Comparison of ENCODE assay signal across 15 cellular contexts in genomic region chr9:136050266-136050705, GRCh38. TPM values are rescaled to one million over a fixed set of nuclear protein-coding genes. Genes with fewer than 3 reads are reported as not detected.
DNase-seq lines count a peak whose midpoint lies in the region; ATAC-seq, FAIRE-seq and TF ChIP-seq lines count a peak whose summit lies in the region.
"Had no signal": no experiment of that assay in that cellular context is flagged by ENCODE, and none has a peak within 500 bp of the region (broad histone marks: within the 10 kb centered on the region; RNA-seq: fewer than 3 reads in every experiment).

No MANE protein-coding gene starts in this region.

- H3K4me1 ChIP-seq in small intestine (ENCODE audit: control insufficient read depth in 2 of 2, insufficient read depth in 1 of 2, low read depth in 1 of 2, low read length in 1 of 2) (peaks cover 3 to 10% of the 10 kb centered on the region in 2 donors), PC-9 (replicated peaks; ENCODE audit: insufficient read depth) (peaks cover 33% of the 10 kb centered on the region)
- H3K4me1 ChIP-seq: parathyroid adenoma had no signal

- intact Hi-C loops in PC-9 (cut with micrococcal nuclease; ENCODE audit: unreplicated experiment): loop anchor here (5.0 kb wide), 1 partner anchor 67 kb away; the partner anchor contains the start of gene TMEM250

- DNase-seq in AG04450 (ENCODE audit: low read depth, low spot score) (no peak), RWPE1 (ENCODE audit: low spot score) (no peak), fibroblast of pulmonary artery (ENCODE audit: low read depth) (no peak), small intestine (no peak), PC-9 (no peak), GM20000 (ENCODE audit: low spot score) (no peak)
- DNase-seq: activated B cell treated with CpG ODN at 0.5 μM for 24 hours; CD4-positive, alpha-beta T cell; effector CD4-positive, alpha-beta T cell; NCI-H187 treated with DMSO at 0.1 percent for 48 hours had no signal

- ATAC-seq in HG02884 (IDR thresholded peaks at IDR 0.05; ENCODE audit: unreplicated experiment): no peak
- ATAC-seq: activated T-helper 17 cell treated with anti-CD3 and anti-CD28 coated beads, Interleukin-2, amount 50 U/mL, for 72 hours; upper lobe of right lung had no signal

- H3K36me3 ChIP-seq in small intestine (ENCODE audit: control insufficient read depth in 2 of 2, insufficient read depth in 2 of 2, low read length in 2 of 2) (peaks cover 0 to 2% of the 10 kb centered on the region in 2 donors), PC-9 (ENCODE audit: low read depth) (no peaks in the 10 kb centered on the region)

- TF ChIP-seq CTCF in AG04450 (IDR thresholded peaks at IDR 0.05; ENCODE audit: low read depth, low read length): no peak
- no peak for TF ChIP-seq CTCF in RWPE1 (conservative IDR thresholded peaks at IDR 0.05; ENCODE audit: low read depth)
- TF ChIP-seq CTCF in fibroblast of pulmonary artery (IDR thresholded peaks at IDR 0.05; ENCODE audit: low read length, missing control alignments): no peak
- TF ChIP-seq CTCF in nephron (IDR thresholded peaks at IDR 0.05; ENCODE audit: unreplicated experiment in 3 of 3): no peak
- no peak for TF ChIP-seq CTCF in PC-9 (conservative IDR thresholded peaks at IDR 0.05)
- TF ChIP-seq CTCF in GM20000 (IDR thresholded peaks at IDR 0.05; ENCODE audit: extremely low read depth, missing control alignments): no peak

- H3K27ac ChIP-seq in AG04450 (ENCODE audit: low read depth, low read length): peak overlapping the region; percentile 11
- H3K27ac ChIP-seq in RWPE1: peak overlapping the region; percentile 99
- H3K27ac ChIP-seq in small intestine (ENCODE audit: low read depth in 1 of 2, low read length in 1 of 2): no peak overlapping the region
- H3K27ac ChIP-seq in PC-9: no peak overlapping the region
- H3K27ac ChIP-seq: parathyroid adenoma had no signal

- H3K4me1 Mint-ChIP-seq in nephron: peaks cover 12% of the 10 kb centered on the region
- H3K4me1 Mint-ChIP-seq: activated T-helper 17 cell treated with anti-CD3 and anti-CD28 coated beads, Interleukin-2, amount 50 U/mL, for 72 hours had no signal

- H3K36me3 Mint-ChIP-seq in nephron (ENCODE audit: low read depth): no peaks in the 10 kb centered on the region

- H3K4me3 ChIP-seq in AG04450 (ENCODE audit: low read depth, low read length): peak overlapping the region; percentile 67
- H3K4me3 ChIP-seq in fibroblast of pulmonary artery (replicated peaks; ENCODE audit: low read depth, low read length): peak overlapping the region; percentile 52
- H3K4me3 ChIP-seq in small intestine (ENCODE audit: low read depth in 1 of 2, low read length in 2 of 2): no peak overlapping the region
- no peak overlapping the region for H3K4me3 ChIP-seq in PC-9

- no peaks in the 10 kb centered on the region for H3K9me2 ChIP-seq in PC-9 (ENCODE audit: insufficient read depth)

- H4K20me1 ChIP-seq in PC-9 (ENCODE audit: insufficient read depth): no peaks in the 10 kb centered on the region; the same call in none of the 2 replicates

- 77 to 97% (median 96%) methylated on average over 19 to 36 of the region's 36 CpGs for WGBS in small intestine, 3 donors

- peaks cover 19% of the 10 kb centered on the region for H3F3A ChIP-seq in PC-9 (ENCODE audit: insufficient read depth, low read depth)

- H3K9me3 ChIP-seq in AG04450 (ENCODE audit: control insufficient read depth, insufficient read depth, low read length) (peaks cover 4% of the 10 kb centered on the region; the same call in 1 of the 2 replicates), small intestine (ENCODE audit: control insufficient read depth, low read depth) (no peaks in the 10 kb centered on the region), PC-9 (ENCODE audit: insufficient read depth, low read depth) (no peaks in the 10 kb centered on the region)
- H3K9me3 ChIP-seq: upper lobe of right lung had no signal

- CTCF ChIA-PET in AG04450 (lab: Charles Lee) (no interaction called here), RWPE1 (lab: Yijun Ruan, JAX) (interaction anchor here (0.6 kb wide), 1 partner anchor 91 kb away, joined by 3 read pairs; no protein-coding TSS in a partner anchor), PC-9 (lab: Charles Lee) (no interaction called here)

- H3K27me3 ChIP-seq in AG04450 (ENCODE audit: control insufficient read depth, insufficient read depth, low read length): no peaks in the 10 kb centered on the region
- no peaks in the 10 kb centered on the region for H3K27me3 ChIP-seq in small intestine (ENCODE audit: control insufficient read depth in 2 of 2, insufficient read depth in 2 of 2, low read length in 2 of 2)
- no peaks in the 10 kb centered on the region for H3K27me3 ChIP-seq in PC-9 (ENCODE audit: insufficient read depth, low read depth)
- H3K27me3 ChIP-seq: upper lobe of right lung had no signal

- H3K27ac Mint-ChIP-seq in nephron: no peak overlapping the region
- H3K27ac Mint-ChIP-seq: activated B cell treated with CpG ODN at 0.5 μM for 24 hours; activated T-helper 17 cell treated with anti-CD3 and anti-CD28 coated beads, Interleukin-2, amount 50 U/mL, for 72 hours; CD4-positive, alpha-beta T cell had no signal

- FAIRE-seq in small intestine (lab: Jason Lieb, UNC): no peak

- no peak overlapping the region for H2AFZ ChIP-seq in PC-9
- H2AFZ ChIP-seq: parathyroid adenoma had no signal

- peak overlapping the region; percentile 30 to 67 (median 51) for H3K4me3 Mint-ChIP-seq in nephron
- H3K4me3 Mint-ChIP-seq: activated B cell treated with CpG ODN at 0.5 μM for 24 hours; activated T-helper 17 cell treated with anti-CD3 and anti-CD28 coated beads, Interleukin-2, amount 50 U/mL, for 72 hours; CD4-positive, alpha-beta T cell had no signal

- H3K9me3 Mint-ChIP-seq in nephron: no peaks in the 10 kb centered on the region
- H3K9me3 Mint-ChIP-seq: activated B cell treated with CpG ODN at 0.5 μM for 24 hours; activated T-helper 17 cell treated with anti-CD3 and anti-CD28 coated beads, Interleukin-2, amount 50 U/mL, for 72 hours; CD4-positive, alpha-beta T cell had no signal

- POLR2A ChIA-PET in AG04450 (lab: Yijun Ruan, JAX): no interaction called here
- POLR2A ChIA-PET in RWPE1 (lab: Yijun Ruan, JAX; ENCODE audit: low non-redundant PET): no interaction called here
- POLR2A ChIA-PET in PC-9 (lab: Charles Lee; ENCODE audit: unreplicated experiment): no interaction called here

- 0 out of 2 replicates have a peak, but pooled peaks cover 8% of the 10 kb centered on the region for H3K79me2 ChIP-seq in PC-9 (ENCODE audit: low read depth)

- peaks cover 6% of the 10 kb centered on the region for H3K27me3 Mint-ChIP-seq in nephron (ENCODE audit: low read depth)
- H3K27me3 Mint-ChIP-seq: activated T-helper 17 cell treated with anti-CD3 and anti-CD28 coated beads, Interleukin-2, amount 50 U/mL, for 72 hours had no signal

- BruUV-seq in PC-9 (replicated peaks; lab: Mats Ljungman, UMichigan): no TSS peak

- no peak overlapping the region for H3K4me2 ChIP-seq in PC-9

RNA-seq across cellular contexts. Expression of gene NACC2, which starts 44.8 kb away (rescaled TPM):
- 11.7 and 12.2 TPM in 2 replicates for polyA plus RNA-seq in AG04450 (2011; rRNA removed)
- polyA minus RNA-seq in AG04450 (2011; rRNA and poly(A)+ RNA removed): 12.9 and 14.1 TPM in 2 replicates
- 1 to 10 TPM; 4.9 to 9.6 (median 6.5) TPM for polyA plus RNA-seq in small intestine
- total RNA-seq in PC-9 (2021): 22.4 and 23.8 TPM in 2 replicates

Comparison
In these comparisons a context has a peak if more than half of its experiments do, and no peak if none do; other contexts are left out.
1. H3K27ac ChIP-seq: peak in AG04450 (single experiment) and RWPE1 (single experiment); none in small intestine (0 of 2) and PC-9 (single experiment).
2. H3K4me3 ChIP-seq: peak in AG04450 (single experiment) and fibroblast of pulmonary artery (single experiment); none in small intestine (0 of 2) and PC-9 (single experiment).